Comparison of ENCODE assay signal across 28 cellular contexts in genomic region chr11:78850078-78850477, GRCh38.
"Had no signal": no experiment of that assay in that cellular context is flagged by ENCODE, and none has a peak within 500 bp of the region (broad histone marks: within the 10 kb centered on the region; RNA-seq: fewer than 3 reads in every experiment).

No MANE protein-coding gene starts in this region.

- H3K9me3 Mint-ChIP-seq: stimulated activated effector memory CD8-positive, alpha-beta T cell treated with anti-CD3 and anti-CD28 coated beads, Interleukin-12 subunit alpha, Interleukin-12 subunit beta, amount 100 ng/mL, for 72 hours; stimulated activated memory B cell treated with anti-CD40 and anti-IgM and Interleukin-4, amounts not matched to agents 10 μg/mL and 1 μg/mL and 100 μg/mL, for 72 hours; stimulated activated naive B cell treated with anti-CD40 and anti-IgM and Interleukin-4, amounts not matched to agents 10 μg/mL and 1 μg/mL and 100 μg/mL, for 72 hours; stimulated activated naive CD8-positive, alpha-beta T cell treated with anti-CD3 and anti-CD28 coated beads, Interleukin-15, amount 100 ng/mL, for 72 hours; stimulated activated naive CD8-positive, alpha-beta T cell treated with anti-CD3 and anti-CD28 coated beads, Interleukin-15, Interleukin-2, amounts not matched to agents 100 ng/mL and 50 ng/mL, for 24 hours; type B pancreatic cell had no signal

- H3K27me3 Mint-ChIP-seq: type B pancreatic cell had no signal

- ATAC-seq: stimulated activated effector memory CD8-positive, alpha-beta T cell treated with anti-CD3 and anti-CD28 coated beads, Interleukin-12 subunit alpha, Interleukin-12 subunit beta, amount 100 ng/mL, for 72 hours; stimulated activated memory B cell treated with anti-CD40 and anti-IgM and Interleukin-4, amounts not matched to agents 10 μg/mL and 1 μg/mL and 100 μg/mL, for 72 hours; stimulated activated naive B cell treated with anti-CD40 and anti-IgM and Interleukin-4, amounts not matched to agents 10 μg/mL and 1 μg/mL and 100 μg/mL, for 72 hours; stimulated activated naive CD8-positive, alpha-beta T cell treated with anti-CD3 and anti-CD28 coated beads, Interleukin-15, amount 100 ng/mL, for 72 hours; stimulated activated naive CD8-positive, alpha-beta T cell treated with anti-CD3 and anti-CD28 coated beads, Interleukin-15, Interleukin-2, amounts not matched to agents 100 U/mL and 50 U/mL, for 24 hours; upper lobe of right lung had no signal

- H3K36me3 Mint-ChIP-seq: stimulated activated effector memory CD8-positive, alpha-beta T cell treated with anti-CD3 and anti-CD28 coated beads, Interleukin-12 subunit alpha, Interleukin-12 subunit beta, amount 100 ng/mL, for 72 hours; stimulated activated memory B cell treated with anti-CD40 and anti-IgM and Interleukin-4, amounts not matched to agents 10 μg/mL and 1 μg/mL and 100 μg/mL, for 72 hours; stimulated activated naive B cell treated with anti-CD40 and anti-IgM and Interleukin-4, amounts not matched to agents 10 μg/mL and 1 μg/mL and 100 μg/mL, for 72 hours had no signal

- H3K27me3 ChIP-seq: stomach, suprapubic skin, testis, thyroid gland, tibial artery, tibial nerve, transverse colon, upper lobe of left lung, upper lobe of right lung, uterus, vagina had no signal

- H3K4me1 Mint-ChIP-seq: stimulated activated effector memory CD8-positive, alpha-beta T cell treated with anti-CD3 and anti-CD28 coated beads, Interleukin-12 subunit alpha, Interleukin-12 subunit beta, amount 100 ng/mL, for 72 hours; stimulated activated memory B cell treated with anti-CD40 and anti-IgM and Interleukin-4, amounts not matched to agents 10 μg/mL and 1 μg/mL and 100 μg/mL, for 72 hours; stimulated activated naive B cell treated with anti-CD40 and anti-IgM and Interleukin-4, amounts not matched to agents 10 μg/mL and 1 μg/mL and 100 μg/mL, for 72 hours; stimulated activated naive CD8-positive, alpha-beta T cell treated with anti-CD3 and anti-CD28 coated beads, Interleukin-15, amount 100 ng/mL, for 72 hours had no signal

- H3K9me3 ChIP-seq: stomach, suprapubic skin, testis, thoracic aorta, thyroid gland, tibial artery, tibial nerve, transverse colon, upper lobe of left lung, upper lobe of right lung, uterus, vagina had no signal

- H3K36me3 ChIP-seq: stomach, suprapubic skin, thoracic aorta, thyroid gland, tibial nerve, transverse colon, upper lobe of left lung, upper lobe of right lung, uterus, vagina had no signal

- H3K4me1 ChIP-seq: stomach, testis, tibial artery, tibial nerve, upper lobe of left lung, upper lobe of right lung, uterus had no signal

- H3K27ac ChIP-seq: stomach, suprapubic skin, testis, thoracic aorta, thyroid gland, tibial artery, tibial nerve, transverse colon, upper lobe of right lung, uterus, vagina had no signal

- H3K4me3 ChIP-seq: stomach, suprapubic skin, testis, thoracic aorta, thyroid gland, tibial artery, tibial nerve, transverse colon, upper lobe of left lung, upper lobe of right lung, uterus, vagina had no signal

- H3K4me3 Mint-ChIP-seq: stimulated activated effector memory CD8-positive, alpha-beta T cell treated with anti-CD3 and anti-CD28 coated beads, Interleukin-12 subunit alpha, Interleukin-12 subunit beta, amount 100 ng/mL, for 72 hours; stimulated activated memory B cell treated with anti-CD40 and anti-IgM and Interleukin-4, amounts not matched to agents 10 μg/mL and 1 μg/mL and 100 μg/mL, for 72 hours; stimulated activated naive B cell treated with anti-CD40 and anti-IgM and Interleukin-4, amounts not matched to agents 10 μg/mL and 1 μg/mL and 100 μg/mL, for 72 hours; stimulated activated naive CD8-positive, alpha-beta T cell treated with anti-CD3 and anti-CD28 coated beads, Interleukin-15, amount 100 ng/mL, for 72 hours; stimulated activated naive CD8-positive, alpha-beta T cell treated with anti-CD3 and anti-CD28 coated beads, Interleukin-15, Interleukin-2, amounts not matched to agents 100 ng/mL and 50 ng/mL, for 24 hours; type B pancreatic cell had no signal

- DNase-seq: stimulated activated CD4-positive, alpha-beta T cell treated with anti-CD3 and anti-CD28 coated beads, Interleukin-2, amount 100 ng/mL, for 48 hours; stimulated activated CD4-positive, alpha-beta T cell treated with anti-CD3 and anti-CD28 coated beads, Interleukin-4, amount 100 ng/mL, for 1 hour; stimulated activated CD4-positive, alpha-beta T cell treated with anti-CD3 and anti-CD28 coated beads, Interleukin-4, amount 100 ng/mL, for 24 hours; stimulated activated CD4-positive, alpha-beta T cell treated with anti-CD3 and anti-CD28 coated beads, Interleukin-4, amount 100 ng/mL, for 4 hours; stimulated activated CD8-positive, alpha-beta memory T cell treated with anti-CD3 and anti-CD28 coated beads, Interleukin-4, amount 100 ng/mL, for 48 hours; stimulated activated naive B cell treated with anti-CD40 and anti-IgM and Interleukin-4, amounts not matched to agents 10 μg/mL and 1 μg/mL and 100 μg/mL, for 72 hours; stimulated activated naive CD4-positive, alpha-beta T cell; stimulated activated naive CD4-positive, alpha-beta T cell treated with Interleukin-2 at 50 U/mL for 16 hours; stimulated activated naive CD8-positive, alpha-beta T cell treated with anti-CD3 and anti-CD28 coated beads, Interleukin-15, amount 100 ng/mL, for 72 hours; stimulated activated naive CD8-positive, alpha-beta T cell treated with anti-CD3 and anti-CD28 coated beads, Interleukin-15, Interleukin-2, amounts not matched to agents 100 U/mL and 50 U/mL, for 24 hours; stomach; substantia nigra; testis; thyroid gland; tibial artery; transverse colon; trophoblast cell; upper lobe of left lung; upper lobe of right lung; uterus had no signal

- H3K27ac Mint-ChIP-seq: stimulated activated effector memory CD8-positive, alpha-beta T cell treated with anti-CD3 and anti-CD28 coated beads, Interleukin-12 subunit alpha, Interleukin-12 subunit beta, amount 100 ng/mL, for 72 hours; stimulated activated memory B cell treated with anti-CD40 and anti-IgM and Interleukin-4, amounts not matched to agents 10 μg/mL and 1 μg/mL and 100 μg/mL, for 72 hours; stimulated activated naive B cell treated with anti-CD40 and anti-IgM and Interleukin-4, amounts not matched to agents 10 μg/mL and 1 μg/mL and 100 μg/mL, for 72 hours; stimulated activated naive CD8-positive, alpha-beta T cell treated with anti-CD3 and anti-CD28 coated beads, Interleukin-15, Interleukin-2, amounts not matched to agents 100 ng/mL and 50 ng/mL, for 24 hours; type B pancreatic cell had no signal
